Comparison of ENCODE assay signal across 1 cellular context in genomic region chr17:43021739-43022512, GRCh38.
TF ChIP-seq lines count a peak whose summit lies in the region.

Gene VAT1, minus strand, starts transcription at chr17:43022385. Its CDS starts 63 bp downstream, at chr17:43022322.

TF ChIP-seq in K562, 482 proteins besides CTCF, POLR2A, EP300 and RAD21 (continued from another document and continues in another):
- TF ChIP-seq ZMIZ1 (IDR thresholded peaks at IDR 0.05; ENCODE audit: low read depth in 2 of 2, low read length in 2 of 2) (no peak), ELK3 (CRISPR knock-in tag; IDR thresholded peaks at IDR 0.05) (no peak), ZNF165 (CRISPR knock-in tag; IDR thresholded peaks at IDR 0.05; ENCODE audit: borderline replicate concordance) (no peak), ZNF77 (CRISPR knock-in tag; IDR thresholded peaks at IDR 0.05) (no peak), PHF8 (IDR thresholded peaks at IDR 0.05; ENCODE audit: borderline replicate concordance, low read length) (peak; percentile 15; the same call in 1 of the 2 replicates), ZC3H4 (CRISPR knock-in tag; IDR thresholded peaks at IDR 0.05; ENCODE audit: borderline replicate concordance) (peak; percentile 66; the same call in 1 of the 2 replicates), ZNF75A (CRISPR knock-in tag; IDR thresholded peaks at IDR 0.05) (no peak), HIVEP1 (CRISPR knock-in tag; IDR thresholded peaks at IDR 0.05) (no peak), RBM34 (IDR thresholded peaks at IDR 0.05; ENCODE audit: borderline replicate concordance, insufficient read depth, low read length) (no peak), ZNF512 (tag; IDR thresholded peaks at IDR 0.05) (no peak), SP1 (CRISPR knock-in tag; IDR thresholded peaks at IDR 0.05) (0 out of 2 replicates have a peak, but pooled peaks have one; percentile 42), ZNF740 (CRISPR knock-in tag; IDR thresholded peaks at IDR 0.05) (peak; percentile 51; the same call in 1 of the 2 replicates), ZNF740 (tag; IDR thresholded peaks at IDR 0.05) (no peak; a peak in 2 of 4 replicates), ZNF395 (CRISPR knock-in tag; IDR thresholded peaks at IDR 0.05) (peak; percentile 74; the same call in 1 of the 2 replicates), SNRNP70 (optimal IDR thresholded peaks at IDR 0.05; ENCODE audit: low read depth, low read length) (no peak), KLF1 (tag; IDR thresholded peaks at IDR 0.05) (peak; percentile 72; the same call in 1 of the 2 replicates), ZFP30 (CRISPR knock-in tag; IDR thresholded peaks at IDR 0.05; ENCODE audit: borderline replicate concordance) (no peak), ZNF780A (CRISPR knock-in tag; IDR thresholded peaks at IDR 0.05) (no peak), TEAD1 (CRISPR knock-in tag; IDR thresholded peaks at IDR 0.05) (peak in 1 of 2 experiments; percentile 74; a peak in 1 of 4 replicates), ZNF347 (CRISPR knock-in tag; IDR thresholded peaks at IDR 0.05; ENCODE audit: low read depth) (no peak), CCNT2 (IDR thresholded peaks at IDR 0.05; ENCODE audit: borderline replicate concordance, extremely low read depth, insufficient read length, low read depth, low read length) (peak; percentile 59), JUN (IDR thresholded peaks at IDR 0.05; ENCODE audit: borderline replicate concordance, low read depth, low read length) (no peak), JUN (CRISPR knock-in tag; IDR thresholded peaks at IDR 0.05; ENCODE audit: borderline replicate concordance) (0 out of 2 replicates have a peak, but pooled peaks have one; percentile 39), ZBTB9 (CRISPR knock-in tag; IDR thresholded peaks at IDR 0.05) (no peak), NRF1 (conservative IDR thresholded peaks at IDR 0.05 in 1 of 2, IDR thresholded peaks at IDR 0.05 in 1 of 2) (peak; percentile 88 to 89), ARID4B (CRISPR knock-in tag; IDR thresholded peaks at IDR 0.05) (peak; percentile 95), DDX20 (tag; IDR thresholded peaks at IDR 0.05; ENCODE audit: low read depth) (no peak), ZNF175 (CRISPR knock-in tag; IDR thresholded peaks at IDR 0.05; ENCODE audit: low read depth) (no peak), DMBX1 (CRISPR knock-in tag; IDR thresholded peaks at IDR 0.05; ENCODE audit: borderline replicate concordance) (no peak), ZNF445 (CRISPR knock-in tag; IDR thresholded peaks at IDR 0.05; ENCODE audit: low read depth) (no peak), FUS (optimal IDR thresholded peaks at IDR 0.05; ENCODE audit: low read depth, low read length) (peak; percentile 60), ZBED1 (IDR thresholded peaks at IDR 0.05) (no peak), ATF6 (CRISPR knock-in tag; IDR thresholded peaks at IDR 0.05) (peak; percentile 52; the same call in 1 of the 2 replicates), TFAP4 (CRISPR knock-in tag; IDR thresholded peaks at IDR 0.05; ENCODE audit: borderline replicate concordance) (peak; percentile 97), CREB3 (tag; conservative IDR thresholded peaks at IDR 0.05; ENCODE audit: low read depth) (no peak), RFX5 (IDR thresholded peaks at IDR 0.05; ENCODE audit: low read depth, low read length) (no peak), STAT5A (IDR thresholded peaks at IDR 0.05; ENCODE audit: borderline replicate concordance, low read length) (no peak), E2F6 (IDR thresholded peaks at IDR 0.05; ENCODE audit: borderline replicate concordance in 1 of 2, extremely low read depth in 1 of 2, insufficient read depth in 1 of 2, insufficient read length in 1 of 2, low read depth in 1 of 2, low read length in 1 of 2, poor library complexity in 1 of 2, severe bottlenecking in 1 of 2) (peak; percentile 44 to 82), JUND (IDR thresholded peaks at IDR 0.05; ENCODE audit: borderline replicate concordance, low read depth, low read length) (0 out of 2 replicates have a peak, but pooled peaks have one; percentile 13), JUND (tag; IDR thresholded peaks at IDR 0.05; ENCODE audit: borderline replicate concordance, low read depth, low read length) (no peak), SMAD4 (CRISPR knock-in tag; conservative IDR thresholded peaks at IDR 0.05) (peak; percentile 62; the same call in 1 of the 2 replicates), HNRNPK (IDR thresholded peaks at IDR 0.05; ENCODE audit: low read depth, low read length, poor library complexity, severe bottlenecking) (peak; percentile 29)
